20 cellular contexts compared by ENCODE assay signal in the genomic region with DNA sequence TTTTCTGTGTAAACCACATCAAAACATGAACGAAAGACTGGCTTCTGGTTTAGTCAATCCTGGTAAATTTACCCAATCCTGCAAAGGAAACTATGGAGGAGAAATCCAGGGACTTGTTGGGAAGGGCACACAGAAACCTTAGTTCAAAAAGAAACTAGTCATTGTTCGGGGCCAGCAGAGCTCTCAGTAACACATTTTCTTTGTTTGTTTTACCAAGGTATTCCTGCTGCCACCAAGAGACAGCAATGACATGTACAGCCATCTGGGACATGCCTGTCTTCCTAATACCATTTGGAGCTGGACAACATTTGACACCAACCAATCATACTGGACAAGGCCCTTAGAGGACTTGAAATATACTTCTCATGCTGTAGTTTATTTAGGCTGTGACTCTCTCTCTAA. TPM values are rescaled to one million over a fixed set of nuclear protein-coding genes. Genes with fewer than 3 reads are reported as not detected.
DNase-seq lines count a peak whose midpoint lies in the region; ATAC-seq and TF ChIP-seq lines count a peak whose summit lies in the region.
"Had no signal": no experiment of that assay in that cellular context is flagged by ENCODE, and none has a peak within 500 bp of the region (broad histone marks: within the 10 kb centered on the region; RNA-seq: fewer than 3 reads in every experiment).

No MANE protein-coding gene starts in this region.

- peaks cover 14% of the 10 kb centered on the region for H3K4me1 ChIP-seq in colonic mucosa
- H3K4me1 ChIP-seq in left ventricle myocardium inferior, result peaks cover 79% of the 10 kb centered on the region
- peaks cover 11 to 21% of the 10 kb centered on the region in 2 donors for H3K4me1 ChIP-seq in mucosa of rectum (ENCODE audit: control insufficient read depth in 2 of 2, insufficient read depth in 2 of 2, low read length in 2 of 2)
- H3K4me1 ChIP-seq in smooth muscle cell (ENCODE audit: low read depth), result peaks cover 3% of the 10 kb centered on the region

- H3K36me3 ChIP-seq in colonic mucosa (no peaks in the 10 kb centered on the region), left ventricle myocardium inferior (peaks cover 61% of the 10 kb centered on the region), mucosa of rectum (ENCODE audit: control insufficient read depth in 2 of 2, insufficient read depth in 2 of 2, low read length in 2 of 2) (peaks cover 14 to 22% of the 10 kb centered on the region in 2 donors), smooth muscle cell (ENCODE audit: low read depth) (no peaks in the 10 kb centered on the region)

- ATAC-seq in GM18858 (IDR thresholded peaks at IDR 0.05; ENCODE audit: unreplicated experiment), result no peak
- ATAC-seq: lower lobe of right lung; naive thymus-derived CD4-positive, alpha-beta T cell had no signal

- peak overlapping the region; percentile 55 for H3K4me2 ChIP-seq in smooth muscle cell

- H3K9me3 ChIP-seq in colonic mucosa, result no peaks in the 10 kb centered on the region
- no peaks in the 10 kb centered on the region for H3K9me3 ChIP-seq in left ventricle myocardium inferior (replicated peaks)
- H3K9me3 ChIP-seq in mucosa of rectum (ENCODE audit: control insufficient read depth in 2 of 2, low read length in 2 of 2), result no peaks in the 10 kb centered on the region
- H3K9me3 ChIP-seq in smooth muscle cell (replicated peaks; ENCODE audit: low read depth), result no peaks in the 10 kb centered on the region
- H3K9me3 ChIP-seq: lower lobe of right lung had no signal

- no peak overlapping the region for H3K4me3 ChIP-seq in colonic mucosa
- H3K4me3 ChIP-seq in left ventricle myocardium inferior, result peak overlapping the region; percentile 55
- H3K4me3 ChIP-seq in mucosa of rectum (ENCODE audit: low read length in 2 of 2), result no peak overlapping the region
- H3K4me3 ChIP-seq in smooth muscle cell, result peak overlapping the region; percentile 3
- H3K4me3 ChIP-seq: lower lobe of right lung, skin epidermis had no signal

- H3K9ac ChIP-seq in colonic mucosa (ENCODE audit: low read depth in 2 of 2, low read length in 2 of 2) (peak overlapping the region in 1 of 2 donors; percentile 42), mucosa of rectum (ENCODE audit: low read depth in 1 of 2, low read length in 2 of 2) (no peak overlapping the region), smooth muscle cell (ENCODE audit: low read depth) (no peak overlapping the region)
- H3K9ac ChIP-seq: parathyroid adenoma had no signal

- H2AFZ ChIP-seq in smooth muscle cell (ENCODE audit: low read depth), result no peak overlapping the region
- H2AFZ ChIP-seq: parathyroid adenoma had no signal

- WGBS in smooth muscle cell (ENCODE audit: low lambda C conversion rate), result 35% methylated on average over 2 of the region's 2 CpGs

- no peak for DNase-seq in colonic mucosa
- no peak for DNase-seq in left ventricle myocardium inferior
- no peak for DNase-seq in smooth muscle cell (lab: John Stamatoyannopoulos, UW; ENCODE audit: unreplicated experiment)
- no peak for DNase-seq in D341Med (ENCODE audit: low spot score)
- DNase-seq in stimulated activated naive CD4-positive, alpha-beta T cell treated with Interleukin-2 at 50 U/mL for 16 hours (lab: John Stamatoyannopoulos, UW), result no peak
- DNase-seq: activated naive CD4-positive, alpha-beta T cell treated with anti-CD3 and anti-CD28 coated beads, Interleukin-2, amount 10 ng/mL, durations not matched to agents 7 days and 5 days; activated T-cell treated with anti-CD3 and anti-CD28 coated beads, Interleukin-2, amount 50 U/mL, for 48 hours; AML-193; EL; HCEC 1CT; lower lobe of right lung; naive thymus-derived CD4-positive, alpha-beta T cell; NCI-H1930; stimulated activated CD4-positive, alpha-beta T cell treated with anti-CD3 and anti-CD28 coated beads, Interleukin-4, amount 100 ng/mL, for 1 hour had no signal

- intact Hi-C loops in colonic mucosa (cut with DNase I), result no loop called here
- intact Hi-C loops in left ventricle myocardium inferior (cut with micrococcal nuclease), result no loop called here

- H3K27ac ChIP-seq in colonic mucosa, result peak overlapping the region; percentile 76
- H3K27ac ChIP-seq in left ventricle myocardium inferior (replicated peaks), result peak overlapping the region; percentile 70
- peak overlapping the region; percentile 56 to 68 for H3K27ac ChIP-seq in mucosa of rectum (ENCODE audit: low read depth in 2 of 2, low read length in 2 of 2)
- H3K27ac ChIP-seq in smooth muscle cell (ENCODE audit: low read depth), result peak overlapping the region; percentile 43
- H3K27ac ChIP-seq: lower lobe of right lung, parathyroid adenoma, skin epidermis had no signal

- H3F3A ChIP-seq in smooth muscle cell (ENCODE audit: low read depth), result peaks cover 5% of the 10 kb centered on the region

- TF ChIP-seq CTCF in colonic mucosa (IDR thresholded peaks at IDR 0.05) (no peak), left ventricle myocardium inferior (IDR thresholded peaks at IDR 0.05; ENCODE audit: borderline replicate concordance) (no peak), smooth muscle cell (IDR thresholded peaks at IDR 0.05; ENCODE audit: borderline replicate concordance, insufficient read depth, poor library complexity, severe bottlenecking) (no peak)

- H3K27me3 ChIP-seq in colonic mucosa (no peaks in the 10 kb centered on the region), left ventricle myocardium inferior (ENCODE audit: low read depth) (no peaks in the 10 kb centered on the region), mucosa of rectum (ENCODE audit: control insufficient read depth in 2 of 2, insufficient read depth in 2 of 2, low read length in 2 of 2) (no peaks in the 10 kb centered on the region), smooth muscle cell (ENCODE audit: low read depth) (no peaks in the 10 kb centered on the region)

- H4K20me1 ChIP-seq in smooth muscle cell (ENCODE audit: low read depth), result no peaks in the 10 kb centered on the region

- no peaks in the 10 kb centered on the region for H3K79me2 ChIP-seq in smooth muscle cell (ENCODE audit: low read depth)
- H3K79me2 ChIP-seq: parathyroid adenoma had no signal

RNA-seq across cellular contexts. Expression of a gene that starts 8.3 kb away (rescaled TPM):
- total RNA-seq in colonic mucosa (10 to 100 TPM; 25.0 to 34.2 TPM), left ventricle myocardium inferior (19.9 TPM), smooth muscle cell (15.0 and 18.5 TPM in 2 replicates)
- 21.2 and 27.2 TPM in 2 replicates for polyA plus RNA-seq in smooth muscle cell

RNA-seq across cellular contexts. Expression of a gene that starts 8.9 kb away (rescaled TPM):
- total RNA-seq in colonic mucosa, result 10 to 100 TPM; 21.2 to 24.5 TPM
- 12.5 TPM for total RNA-seq in left ventricle myocardium inferior
- total RNA-seq in smooth muscle cell, result 40.2 and 43.5 TPM in 2 replicates
- polyA plus RNA-seq in smooth muscle cell, result 20.6 and 22.4 TPM in 2 replicates

RNA-seq across cellular contexts. Expression of a gene that starts 10.9 kb away (rescaled TPM):
- under 1 TPM in 1 of 2 donors, not detected in 1; 0.22 TPM for total RNA-seq in colonic mucosa
- 219 TPM for total RNA-seq in left ventricle myocardium inferior
- 1.0 TPM in 1 of 2 replicates, not detected in the other for total RNA-seq in smooth muscle cell
- polyA plus RNA-seq in smooth muscle cell, result 1.2 and 1.6 TPM in 2 replicates
- total RNA-seq: HT1080; naive thymus-derived CD4-positive, alpha-beta T cell had no signal

RNA-seq across cellular contexts. Expression of a gene that starts 21.6 kb away (rescaled TPM):
- total RNA-seq in colonic mucosa (not detected), left ventricle myocardium inferior (not detected), smooth muscle cell (not detected in 2 replicates)
- polyA plus RNA-seq in smooth muscle cell, result not detected in 2 replicates
- total RNA-seq: lower lobe of right lung; naive thymus-derived CD4-positive, alpha-beta T cell; ureter had no signal
- polyA plus RNA-seq: naive thymus-derived CD4-positive, alpha-beta T cell had no signal

RNA-seq across cellular contexts. Expression of a gene that starts 24.9 kb away (rescaled TPM):
- total RNA-seq in colonic mucosa, result 1 to 10 TPM; 4.1 to 4.2 TPM
- 0.27 TPM for total RNA-seq in left ventricle myocardium inferior
- 0.63 and 3.4 TPM in 2 replicates for total RNA-seq in smooth muscle cell
- polyA plus RNA-seq in smooth muscle cell, result 1.1 and 1.3 TPM in 2 replicates

Comparison
In these comparisons a context has a peak if more than half of its experiments do, and no peak if none do; other contexts are left out.
1. H3K4me3 ChIP-seq: peak in left ventricle myocardium inferior (single experiment) and smooth muscle cell (single experiment); none in colonic mucosa (single experiment) and mucosa of rectum (0 of 2).
2. RNA of a gene that starts 10.9 kb away (total RNA-seq): 219 TPM in left ventricle myocardium inferior (single experiment); 0.22 TPM in colonic mucosa and 1.0 TPM in smooth muscle cell; every median in the first group is over 100 times any median in the second.
3. Peak in every context shown above with its lines, with median percentiles within 50 percentile points of each other: H3K27ac ChIP-seq.